Comparison of ENCODE assay signal across 17 cellular contexts in the genomic region with DNA sequence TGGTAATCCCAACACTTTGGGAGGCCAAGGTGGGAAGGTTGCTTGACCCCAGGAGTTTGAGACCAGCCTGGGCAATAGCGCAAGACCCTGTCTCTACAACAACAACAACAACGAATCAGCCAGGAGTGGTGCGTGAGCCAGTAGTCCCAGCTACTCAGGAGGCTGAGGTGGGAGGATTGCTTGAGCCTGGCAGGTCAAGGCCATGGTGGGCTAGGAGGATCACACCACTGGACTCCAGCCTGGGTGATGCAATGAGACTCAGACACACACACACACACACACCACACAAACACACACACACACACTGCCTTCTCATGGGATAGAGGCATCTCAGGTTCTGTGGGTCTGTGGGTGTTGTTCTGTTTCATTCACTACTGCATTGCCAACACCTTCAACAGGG.
"Had no signal": no experiment of that assay in that cellular context is flagged by ENCODE, and none has a peak within 500 bp of the region (broad histone marks: within the 10 kb centered on the region; RNA-seq: fewer than 3 reads in every experiment).

No MANE protein-coding gene starts in this region.

- H3K4me3 Mint-ChIP-seq: central memory CD8-positive, alpha-beta T cell; natural killer cell treated with Interleukin-12 subunit alpha and Interleukin-12 subunit beta and Interleukin-15 and Interleukin-18, amount 100 ng/mL, for 72 hours had no signal

- H3K4me1 Mint-ChIP-seq: central memory CD8-positive, alpha-beta T cell had no signal

- H3K4me3 ChIP-seq: dorsolateral prefrontal cortex, esophagus muscularis mucosa, gastrocnemius medialis, lung, right atrium auricular region, sigmoid colon, skin epidermis, suprapubic skin, tibial artery had no signal

- H3K36me3 ChIP-seq: esophagus muscularis mucosa, gastrocnemius medialis, right atrium auricular region, sigmoid colon, tibial artery had no signal

- H3K9me3 ChIP-seq: esophagus muscularis mucosa, gastrocnemius medialis, right atrium auricular region, sigmoid colon, suprapubic skin, tibial artery had no signal

- H3K27ac Mint-ChIP-seq: natural killer cell treated with Interleukin-12 subunit alpha and Interleukin-12 subunit beta and Interleukin-15 and Interleukin-18, amount 100 ng/mL, for 72 hours had no signal

- H3K9me3 Mint-ChIP-seq: central memory CD8-positive, alpha-beta T cell; natural killer cell treated with Interleukin-12 subunit alpha and Interleukin-12 subunit beta and Interleukin-15 and Interleukin-18, amount 100 ng/mL, for 72 hours had no signal

- DNase-seq: cortex of kidney; dorsolateral prefrontal cortex; effector CD8-positive, alpha-beta T cell; gastrocnemius medialis; islet precursor cell; left ventricle myocardium superior; mesenchymal stem cell; sigmoid colon; stimulated activated naive CD4-positive, alpha-beta T cell; tibial artery had no signal

- H3K27me3 ChIP-seq: dorsolateral prefrontal cortex, esophagus muscularis mucosa, gastrocnemius medialis, right atrium auricular region, sigmoid colon, suprapubic skin, tibial artery had no signal

- H3K36me3 Mint-ChIP-seq: natural killer cell treated with Interleukin-12 subunit alpha and Interleukin-12 subunit beta and Interleukin-15 and Interleukin-18, amount 100 ng/mL, for 72 hours had no signal

- H3K27ac ChIP-seq: skin epidermis, suprapubic skin had no signal
